ENCODE assay signal across 20 cellular contexts in the genomic region with DNA sequence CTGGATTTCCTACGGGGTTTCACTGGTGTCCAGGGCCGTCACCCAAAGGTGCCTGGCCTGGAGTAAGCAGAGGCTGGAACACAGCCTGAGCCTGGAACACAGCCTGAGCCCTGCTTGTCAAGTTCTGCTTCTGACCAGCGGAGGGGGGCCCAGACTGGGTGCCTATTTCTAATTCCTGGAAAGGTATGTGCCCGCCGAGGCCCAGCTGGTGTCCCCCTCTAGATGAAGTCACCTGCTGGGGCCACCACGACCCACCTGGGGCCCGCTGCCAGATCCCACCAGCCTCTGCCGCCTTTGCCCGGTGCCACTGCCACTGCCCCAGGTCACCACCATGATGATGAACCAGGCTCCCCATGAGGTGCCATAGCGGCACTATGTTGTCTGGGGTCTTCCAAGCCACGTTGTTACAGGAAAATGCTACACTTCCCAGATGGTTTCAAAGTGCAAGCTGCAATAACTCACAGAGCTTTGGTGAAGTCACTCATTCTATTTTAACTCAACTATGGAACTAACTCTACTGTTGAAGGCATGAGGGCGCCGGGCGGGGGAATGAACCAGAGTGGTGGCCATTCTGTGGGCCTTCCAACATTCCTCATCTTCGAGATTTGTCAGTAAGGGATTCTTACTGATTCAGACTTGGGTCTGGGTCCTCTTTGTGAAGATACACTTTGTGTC. TPM values are rescaled to one million over a fixed set of nuclear protein-coding genes. Genes with fewer than 3 reads are reported as not detected.
DNase-seq lines count a peak whose midpoint lies in the region; ATAC-seq and TF ChIP-seq lines count a peak whose summit lies in the region.
"Had no signal": no experiment of that assay in that cellular context is flagged by ENCODE, and none has a peak within 500 bp of the region (broad histone marks: within the 10 kb centered on the region; RNA-seq: fewer than 3 reads in every experiment).

No MANE protein-coding gene starts in this region.

- peak overlapping the region; percentile 97 for H3K27ac Mint-ChIP-seq in osteocyte (ENCODE audit: unreplicated experiment)
- H3K27ac Mint-ChIP-seq: activated CD4-positive, alpha-beta T cell treated with anti-CD3 and anti-CD28 coated beads for 36 hours; activated naive CD8-positive, alpha-beta T cell treated with anti-CD3 and anti-CD28 coated beads, Interleukin-2, amount 10 ng/mL, durations not matched to agents 7 days and 5 days had no signal

- H3K9me3 Mint-ChIP-seq in osteocyte (ENCODE audit: unreplicated experiment), result no peaks in the 10 kb centered on the region
- H3K9me3 Mint-ChIP-seq: activated naive CD8-positive, alpha-beta T cell treated with anti-CD3 and anti-CD28 coated beads, Interleukin-2, amount 10 ng/mL, durations not matched to agents 7 days and 5 days; CD14-positive monocyte; neural crest cell had no signal

- intact Hi-C loops in left ventricle myocardium inferior (cut with micrococcal nuclease) (no loop called here), Right ventricle myocardium superior (cut with DNase I) (no loop called here), vagina (cut with DNase I) (loop anchor here (5.0 kb wide), 2 partner anchors 80 to 135 kb away; a partner anchor contains a TSS)

- H3K27me3 ChIP-seq in left ventricle myocardium inferior (ENCODE audit: low read depth) (no peaks in the 10 kb centered on the region), vagina (no peaks in the 10 kb centered on the region)
- H3K27me3 ChIP-seq: Peyer's patch, upper lobe of left lung had no signal

- H3K9me3 ChIP-seq in left ventricle myocardium inferior (replicated peaks) (no peaks in the 10 kb centered on the region), vagina (no peaks in the 10 kb centered on the region)
- H3K9me3 ChIP-seq: HAP-1, Peyer's patch, upper lobe of left lung had no signal

- H3K36me3 ChIP-seq in left ventricle myocardium inferior (no peaks in the 10 kb centered on the region), vagina (no peaks in the 10 kb centered on the region)
- H3K36me3 ChIP-seq: HAP-1, Peyer's patch, upper lobe of left lung had no signal

- no peaks in the 10 kb centered on the region for H3K27me3 Mint-ChIP-seq in osteocyte (ENCODE audit: unreplicated experiment)

- TF ChIP-seq CTCF in left ventricle myocardium inferior (IDR thresholded peaks at IDR 0.05; ENCODE audit: borderline replicate concordance) (no peak), osteocyte (IDR thresholded peaks at IDR 0.05) (no peak), vagina (IDR thresholded peaks at IDR 0.05) (no peak)

- no peak overlapping the region for H3K4me3 Mint-ChIP-seq in osteocyte (ENCODE audit: unreplicated experiment)
- H3K4me3 Mint-ChIP-seq: activated CD4-positive, alpha-beta T cell treated with anti-CD3 and anti-CD28 coated beads for 36 hours; activated naive CD8-positive, alpha-beta T cell treated with anti-CD3 and anti-CD28 coated beads, Interleukin-2, amount 10 ng/mL, durations not matched to agents 7 days and 5 days; CD14-positive monocyte; neural crest cell had no signal

- peaks cover 55% of the 10 kb centered on the region for H3K4me1 Mint-ChIP-seq in osteocyte (ENCODE audit: unreplicated experiment)
- H3K4me1 Mint-ChIP-seq: activated CD4-positive, alpha-beta T cell treated with anti-CD3 and anti-CD28 coated beads for 36 hours; CD14-positive monocyte had no signal

- peak overlapping the region; percentile 67 for H3K27ac ChIP-seq in left ventricle myocardium inferior (replicated peaks)
- peak overlapping the region; percentile 84 for H3K27ac ChIP-seq in epithelial cell of prostate
- H3K27ac ChIP-seq in vagina, result peak overlapping the region; percentile 65
- H3K27ac ChIP-seq: upper lobe of left lung had no signal

- H3K4me1 ChIP-seq in left ventricle myocardium inferior (peaks cover 28% of the 10 kb centered on the region), vagina (peaks cover 38% of the 10 kb centered on the region)
- H3K4me1 ChIP-seq: Peyer's patch, upper lobe of left lung had no signal

- H3K4me3 ChIP-seq in left ventricle myocardium inferior (no peak overlapping the region), vagina (no peak overlapping the region)
- H3K4me3 ChIP-seq: HAP-1, Peyer's patch, upper lobe of left lung had no signal

- ATAC-seq in Right ventricle myocardium superior (ENCODE audit: poor library complexity) (no peak), GM21619 (IDR thresholded peaks at IDR 0.05; ENCODE audit: unreplicated experiment) (no peak)
- ATAC-seq: activated CD4-positive, alpha-beta T cell treated with anti-CD3 and anti-CD28 coated beads for 36 hours had no signal

- no peaks in the 10 kb centered on the region for H3K36me3 Mint-ChIP-seq in osteocyte (ENCODE audit: unreplicated experiment)
- H3K36me3 Mint-ChIP-seq: activated naive CD8-positive, alpha-beta T cell treated with anti-CD3 and anti-CD28 coated beads, Interleukin-2, amount 10 ng/mL, durations not matched to agents 7 days and 5 days; brain; CD14-positive monocyte had no signal

- TF ChIP-seq POLR2A in vagina (IDR thresholded peaks at IDR 0.05), result no peak

- no peak for DNase-seq in left ventricle myocardium inferior
- DNase-seq in Right ventricle myocardium superior, result no peak
- DNase-seq in epithelial cell of prostate (ENCODE audit: low read depth, low spot score), result no peak
- DNase-seq in osteocyte (ENCODE audit: extremely low spot score, unreplicated experiment), result no peak
- no peak for DNase-seq in vagina (ENCODE audit: extremely low spot score in 2 of 2)
- no peak for DNase-seq in T-helper 2 cell
- no peak for DNase-seq in HK-2 (ENCODE audit: unreplicated experiment)
- DNase-seq: activated CD4-positive, alpha-beta T cell treated with anti-CD3 and anti-CD28 coated beads for 36 hours; activated naive CD8-positive, alpha-beta T cell treated with anti-CD3 and anti-CD28 coated beads, Interleukin-2, amount 10 ng/mL, durations not matched to agents 7 days and 5 days; DMS 273 treated with DMSO at 0.1 percent for 48 hours; MM.1S; NCI-H187; Peyer's patch; stimulated activated naive CD4-positive, alpha-beta T cell treated with Interleukin-2 at 50 U/mL for 16 hours had no signal

RNA-seq across cellular contexts. Expression of a gene that starts 40.9 kb away (rescaled TPM):
- 201 TPM for total RNA-seq in left ventricle myocardium inferior
- 217 TPM for total RNA-seq in Right ventricle myocardium superior
- 560 and 578 TPM in 2 replicates for total RNA-seq in osteocyte
- 172 TPM for total RNA-seq in vagina
